ENCODE assay signal across 8 cellular contexts in the genomic region with DNA sequence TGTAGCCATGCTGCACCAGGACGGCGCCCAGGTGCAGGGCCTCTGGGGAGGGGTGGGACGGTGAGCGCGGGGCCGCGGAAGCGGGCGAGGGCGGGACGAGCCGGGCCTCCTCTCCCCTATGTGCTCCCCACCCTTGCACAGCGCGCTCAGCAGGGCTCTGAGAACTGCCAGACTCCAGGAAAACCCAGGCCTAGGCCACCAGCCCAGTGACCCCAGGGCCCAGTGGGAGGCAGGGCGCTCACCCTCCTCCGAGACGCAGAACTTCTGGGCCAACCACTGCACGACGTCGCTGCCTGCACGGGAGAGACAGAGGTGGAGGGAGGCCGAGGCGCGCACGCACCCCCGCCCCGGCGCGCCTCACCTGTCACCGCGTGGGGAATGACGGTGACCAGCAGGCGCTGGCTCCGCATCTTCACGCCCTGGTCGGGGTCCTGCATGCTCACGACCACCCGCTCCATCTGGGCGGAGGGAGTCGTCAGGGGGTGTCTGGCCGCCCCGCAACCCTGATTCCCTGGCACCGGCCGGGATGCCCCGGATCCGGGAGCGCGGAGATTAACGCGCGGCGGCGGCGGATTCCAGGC. TPM values are rescaled to one million over a fixed set of nuclear protein-coding genes. Genes with fewer than 3 reads are reported as not detected.
DNase-seq lines count a peak whose midpoint lies in the region; ATAC-seq and TF ChIP-seq lines count a peak whose summit lies in the region.

No MANE protein-coding gene starts in this region.

- H3K4me2 ChIP-seq in fibroblast of lung (ENCODE audit: extremely low read depth, insufficient read depth, low read length): peak overlapping the region; percentile 68

- POLR2A ChIA-PET in HEK293T (lab: Yijun Ruan, JAX): no interaction called here

- H3K9me3 Mint-ChIP-seq in Calu3 (ENCODE audit: low read depth, unreplicated experiment): no peaks in the 10 kb centered on the region

- WGBS in ovary, 3 donors: 0 to 3% (median 2%) methylated on average over 7 to 54 of the region's 54 CpGs

- ATAC-seq in RWPE2 (ENCODE audit: low read depth) (peak; percentile 38), GM21576 (IDR thresholded peaks at IDR 0.05; ENCODE audit: unreplicated experiment) (no peak), HG03432 (IDR thresholded peaks at IDR 0.05; ENCODE audit: unreplicated experiment) (no peak)

- H3K27me3 Mint-ChIP-seq in Calu3 (ENCODE audit: unreplicated experiment): peaks cover 31% of the 10 kb centered on the region

- peak overlapping the region; percentile 57 for H2AFZ ChIP-seq in fibroblast of lung (ENCODE audit: low read length)

- H3K4me3 ChIP-seq in RWPE2 (ENCODE audit: severe bottlenecking) (peak overlapping the region; percentile 18), fibroblast of lung (replicated peaks in 1 of 4; ENCODE audit: control extremely low read depth in 1 of 4, insufficient read depth in 1 of 4, low read depth in 3 of 4, low read length in 4 of 4) (peak overlapping the region; percentile 14 to 57 (median 28)), ovary (peak overlapping the region; percentile 2)

- H3K27ac ChIP-seq in RWPE2 (ENCODE audit: poor library complexity, severe bottlenecking) (no peak overlapping the region), fibroblast of lung (ENCODE audit: insufficient read depth, low read length) (no peak overlapping the region), ovary (no peak overlapping the region)

- DNase-seq in Calu3: no peak
- no peak for DNase-seq in RWPE2 (ENCODE audit: low spot score)
- DNase-seq in fibroblast of lung (ENCODE audit: low read depth in 2 of 2): no peak
- no peak for DNase-seq in ovary
- DNase-seq in HK-2 (ENCODE audit: unreplicated experiment): no peak
- DNase-seq in HEK293T (ENCODE audit: extremely low spot score): no peak

- intact Hi-C loops in Calu3 (cut with micrococcal nuclease; ENCODE audit: unreplicated experiment): no loop called here
- intact Hi-C loops in ovary (cut with DNase I): no loop called here

- peak overlapping the region; percentile 58 for H3K4me3 Mint-ChIP-seq in Calu3 (ENCODE audit: low read depth, unreplicated experiment)

- H4K20me1 ChIP-seq in fibroblast of lung (ENCODE audit: control insufficient read depth, extremely low read depth, insufficient read depth, low read length): no peaks in the 10 kb centered on the region

- peaks cover 4% of the 10 kb centered on the region for H3K36me3 Mint-ChIP-seq in Calu3 (ENCODE audit: insufficient read depth, unreplicated experiment)

- TF ChIP-seq POLR2A in ovary (IDR thresholded peaks at IDR 0.05): no peak

- no peak overlapping the region for H3K27ac Mint-ChIP-seq in Calu3 (ENCODE audit: unreplicated experiment)

- H3K9me3 ChIP-seq in RWPE2 (ENCODE audit: severe bottlenecking) (no peaks in the 10 kb centered on the region), fibroblast of lung (ENCODE audit: control insufficient read depth, insufficient read depth, low read depth, low read length) (no peaks in the 10 kb centered on the region), ovary (no peaks in the 10 kb centered on the region)

- H3K27me3 ChIP-seq in RWPE2 (ENCODE audit: insufficient read depth, poor library complexity, severe bottlenecking) (peaks cover 9% of the 10 kb centered on the region), fibroblast of lung (ENCODE audit: control insufficient read depth, insufficient read depth, low read length) (peaks cover 3% of the 10 kb centered on the region), ovary (no peaks in the 10 kb centered on the region)

- H3K4me1 ChIP-seq in RWPE2 (ENCODE audit: insufficient read depth, poor library complexity, severe bottlenecking) (no peaks in the 10 kb centered on the region), fibroblast of lung (ENCODE audit: control insufficient read depth, extremely low read depth, insufficient read depth, low read length) (no peaks in the 10 kb centered on the region), ovary (ENCODE audit: insufficient read depth) (no peaks in the 10 kb centered on the region)

- H3K36me3 ChIP-seq in RWPE2 (ENCODE audit: low read depth) (no peaks in the 10 kb centered on the region), fibroblast of lung (ENCODE audit: control insufficient read depth, insufficient read depth, low read length) (no peaks in the 10 kb centered on the region), ovary (no peaks in the 10 kb centered on the region)

- CTCF ChIA-PET in Calu3 (lab: Charles Lee): no interaction called here
- CTCF ChIA-PET in HEK293T (lab: Yijun Ruan, JAX): no interaction called here

- H3K79me2 ChIP-seq in fibroblast of lung (ENCODE audit: control insufficient read depth, insufficient read depth, low read length): no peaks in the 10 kb centered on the region

- H3K4me1 Mint-ChIP-seq in Calu3 (ENCODE audit: low read depth, unreplicated experiment): peaks cover 9% of the 10 kb centered on the region

- no TSS peak for BruUV-seq in Calu3 (replicated peaks; lab: Mats Ljungman, UMichigan)

- no peak overlapping the region for H3K9ac ChIP-seq in fibroblast of lung (ENCODE audit: insufficient read depth, low read length)

- no peak for TF ChIP-seq CTCF in Calu3 (IDR thresholded peaks at IDR 0.05; ENCODE audit: unreplicated experiment)
- no peak for TF ChIP-seq CTCF in RWPE2 (IDR thresholded peaks at IDR 0.05; ENCODE audit: poor library complexity, severe bottlenecking)
- no peak for TF ChIP-seq CTCF in fibroblast of lung (conservative IDR thresholded peaks at IDR 0.05 in 1 of 2, IDR thresholded peaks at IDR 0.05 in 1 of 2; ENCODE audit: low read depth in 1 of 2, low read length in 2 of 2)
- TF ChIP-seq CTCF in ovary (IDR thresholded peaks at IDR 0.05): no peak

- no peak for TF ChIP-seq EP300 in ovary (IDR thresholded peaks at IDR 0.05)

TF ChIP-seq in HEK293T, 16 proteins besides CTCF, POLR2A, EP300 and RAD21:
- TF ChIP-seq CTBP1 (IDR thresholded peaks at IDR 0.05; ENCODE audit: borderline replicate concordance) (no peak), BHLHE40 (IDR thresholded peaks at IDR 0.05; ENCODE audit: borderline replicate concordance) (no peak), NFRKB (IDR thresholded peaks at IDR 0.05) (no peak), SUZ12 (IDR thresholded peaks at IDR 0.05) (no peak), ARNT (IDR thresholded peaks at IDR 0.05) (no peak), ZNF384 (IDR thresholded peaks at IDR 0.05) (no peak)
TF ChIP-seq in HEK293T: peak in this region for 0.

RNA-seq across cellular contexts. Expression of a gene that starts 0.6 kb away (rescaled TPM):
- total RNA-seq in Calu3 (2022) (0.85 and 1.7 TPM in 2 replicates), fibroblast of lung (3.1 and 6.3 TPM in 2 replicates), ovary (1 to 10 TPM in 2 of 7 donors, under 1 TPM in 3, not detected in 2; 0.33 to 1.7 (median 0.72) TPM)
- polyA plus RNA-seq in fibroblast of lung (1.1 TPM in 2 replicates), ovary (under 1 TPM; 0.44 to 0.45 TPM)
- 1.7 and 2.1 TPM in 2 replicates for polyA plus RNA-seq in fibroblast of lung (2012)
- 0.93 and 4.3 TPM in 2 replicates for polyA minus RNA-seq in fibroblast of lung (ENCODE audit: low replicate concordance)

RNA-seq across cellular contexts. Expression of a gene that starts 5.3 kb away (rescaled TPM):
- total RNA-seq in Calu3 (2022) (0.29 TPM in 1 of 2 replicates, not detected in the other), fibroblast of lung (0.77 and 1.3 TPM in 2 replicates), ovary (under 1 TPM in 1 of 7 donors, not detected in 6; 0.77 TPM)
- polyA plus RNA-seq in fibroblast of lung (0.12 and 0.30 TPM in 2 replicates), ovary (under 1 TPM in 1 of 2 donors, not detected in 1; 0.10 TPM)
- 0.24 and 0.28 TPM in 2 replicates for polyA plus RNA-seq in fibroblast of lung (2012)
- 3.7 TPM in 1 of 2 replicates, not detected in the other for polyA minus RNA-seq in fibroblast of lung (ENCODE audit: low replicate concordance)

RNA-seq across cellular contexts. Expression of a gene that starts 7.8 kb away (rescaled TPM):
- total RNA-seq in Calu3 (2022) (0.71 TPM in 1 of 2 replicates, not detected in the other), fibroblast of lung (0.33 TPM in 1 of 2 replicates, not detected in the other), ovary (under 1 TPM in 3 of 7 donors, not detected in 4; 0.15 to 0.92 (median 0.48) TPM)
- polyA plus RNA-seq in fibroblast of lung (0.06 and 0.18 TPM in 2 replicates), ovary (under 1 TPM in 1 of 2 donors, not detected in 1; 0.04 TPM)
- not detected in 2 replicates for polyA plus RNA-seq in fibroblast of lung (2012)
- not detected in 2 replicates for polyA minus RNA-seq in fibroblast of lung (ENCODE audit: low replicate concordance)

RNA-seq across cellular contexts. Expression of a gene that starts 40.5 kb away (rescaled TPM):
- total RNA-seq in Calu3 (2022) (118 and 130 TPM in 2 replicates), fibroblast of lung (67.0 and 68.5 TPM in 2 replicates), ovary (10 to 100 TPM; 20.4 to 61.9 (median 49.2) TPM)
- polyA plus RNA-seq in fibroblast of lung (53.7 and 64.8 TPM in 2 replicates), ovary (10 to 100 TPM; 37.9 to 51.7 TPM)
- polyA plus RNA-seq in fibroblast of lung (2012): 68.4 and 90.0 TPM in 2 replicates
- 40.6 and 54.7 TPM in 2 replicates for polyA minus RNA-seq in fibroblast of lung (ENCODE audit: low replicate concordance)

RNA-seq across cellular contexts. Expression of a gene that starts 45.9 kb away (rescaled TPM):
- total RNA-seq in Calu3 (2022) (74.6 and 79.3 TPM in 2 replicates), fibroblast of lung (32.4 and 38.0 TPM in 2 replicates), ovary (100 to 1,000 TPM in 1 of 7 donors, 10 to 100 TPM in 6; 60.7 to 112 (median 74.2) TPM)
- polyA plus RNA-seq in fibroblast of lung (30.9 and 31.1 TPM in 2 replicates), ovary (10 to 100 TPM; 56.6 to 68.5 TPM)
- polyA plus RNA-seq in fibroblast of lung (2012): 27.7 and 34.4 TPM in 2 replicates
- 3.0 and 4.1 TPM in 2 replicates for polyA minus RNA-seq in fibroblast of lung (ENCODE audit: low replicate concordance)
